16 cellular contexts compared by ENCODE assay signal in the genomic region with DNA sequence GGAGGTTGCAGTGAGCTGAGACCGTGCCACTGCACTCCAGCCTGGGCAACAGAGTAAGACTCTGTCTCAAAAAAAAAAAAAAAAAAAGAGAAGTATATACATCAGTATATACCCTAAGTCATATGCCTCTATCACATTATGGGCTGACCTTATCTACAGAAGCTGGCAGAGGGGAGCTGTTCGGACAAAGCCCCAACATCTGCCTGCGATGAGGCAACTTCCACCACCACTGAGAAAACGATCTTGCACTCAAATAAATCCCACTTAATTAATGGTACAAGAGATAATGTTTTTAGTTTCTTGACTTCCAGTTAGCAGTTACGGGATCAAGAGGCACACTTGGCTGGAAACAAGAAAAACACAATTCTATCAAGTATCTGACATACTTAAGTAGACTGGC. TPM values are rescaled to one million over a fixed set of nuclear protein-coding genes. Genes with fewer than 3 reads are reported as not detected.
A peak's percentile ranks its signal among the peaks of the same experiment; 100 is the strongest.
DNase-seq lines count a peak whose midpoint lies in the region; ATAC-seq and TF ChIP-seq lines count a peak whose summit lies in the region.
"Had no signal": no experiment of that assay in that cellular context is flagged by ENCODE, and none has a peak within 500 bp of the region (broad histone marks: within the 10 kb centered on the region; RNA-seq: fewer than 3 reads in every experiment).

No MANE protein-coding gene starts in this region.

- no peak overlapping the region for H3K9ac ChIP-seq in DND-41 (ENCODE audit: low read depth, low read length)

- H3K4me2 ChIP-seq in DND-41 (ENCODE audit: insufficient read depth, low read length) (peak overlapping the region; percentile 99; the same call in 1 of the 2 replicates), hepatocyte (peak overlapping the region; percentile 97)

- peak overlapping the region; percentile 86 for H3K4me3 ChIP-seq in ACC112 (ENCODE audit: low read depth, low read length)
- no peak overlapping the region for H3K4me3 ChIP-seq in DND-41 (ENCODE audit: low read depth in 1 of 2, low read length in 2 of 2)
- no peak overlapping the region for H3K4me3 ChIP-seq in hepatocyte
- H3K4me3 ChIP-seq in vagina = no peak overlapping the region
- H3K4me3 ChIP-seq in suprapubic skin = no peak overlapping the region

- TF ChIP-seq EP300 in suprapubic skin (IDR thresholded peaks at IDR 0.05) = no peak

- DNase-seq in DND-41 = no peak
- DNase-seq in hepatocyte (ENCODE audit: low spot score) = no peak
- DNase-seq in vagina (ENCODE audit: extremely low spot score in 2 of 2) = no peak
- no peak for DNase-seq in SIG-M5 treated with dmso at 0.1 percent for 504 hours (lab: John Stamatoyannopoulos, UW; ENCODE audit: unreplicated experiment)
- no peak for DNase-seq in GDM1 (lab: John Stamatoyannopoulos, UW)
- DNase-seq in suprapubic skin (ENCODE audit: low spot score in 2 of 2) = no peak
- DNase-seq: aorta; C1 segment of cervical spinal cord; hypothalamus; lower lobe of right lung; NCI-H187 treated with DMSO at 0.1 percent for 48 hours; NK-92 treated with Interleukin-12 subunit alpha and Interleukin-12 subunit beta, amount 100 ng/mL, for 24 hours; stimulated activated CD4-positive, alpha-beta T cell treated with anti-CD3 and anti-CD28 coated beads, Interleukin-1b, Interleukin-23, amount 100 ng/mL, for 48 hours had no signal

- 0 out of 2 replicates have a peak, but pooled peaks cover 6% of the 10 kb centered on the region for H4K20me1 ChIP-seq in DND-41 (ENCODE audit: insufficient read depth, low read length)
- no peaks in the 10 kb centered on the region for H4K20me1 ChIP-seq in hepatocyte (ENCODE audit: insufficient read depth, poor library complexity, severe bottlenecking)

- H2AFZ ChIP-seq in ACC112 (ENCODE audit: low read length, unreplicated experiment) (no peak overlapping the region), DND-41 (ENCODE audit: low read depth, low read length) (no peak overlapping the region), hepatocyte (no peak overlapping the region)

- WGBS in hepatocyte (ENCODE audit: low lambda C conversion rate, missing lambda C conversion rate) = 90% methylated on average over 5 of the region's 5 CpGs
- 85% methylated on average over 5 of the region's 5 CpGs for whole genome bisulfite sequencing in suprapubic skin

- TF ChIP-seq POLR2A in vagina (IDR thresholded peaks at IDR 0.05) (no peak), suprapubic skin (IDR thresholded peaks at IDR 0.05) (no peak)

- peaks cover 11% of the 10 kb centered on the region for H3K36me3 ChIP-seq in ACC112 (ENCODE audit: insufficient read depth, low read length)
- H3K36me3 ChIP-seq in DND-41 (ENCODE audit: insufficient read depth, low read length) = peaks cover 15% of the 10 kb centered on the region
- H3K36me3 ChIP-seq in hepatocyte (replicated peaks; ENCODE audit: insufficient read depth, low read depth) = no peaks in the 10 kb centered on the region
- H3K36me3 ChIP-seq in vagina = peaks cover 0 to 4% of the 10 kb centered on the region in 2 donors
- peaks cover 14% of the 10 kb centered on the region for H3K36me3 ChIP-seq in suprapubic skin

- H3K9me3 ChIP-seq in DND-41 (ENCODE audit: insufficient read depth, low read length, severe bottlenecking) (no peaks in the 10 kb centered on the region), hepatocyte (ENCODE audit: low read depth) (no peaks in the 10 kb centered on the region), vagina (no peaks in the 10 kb centered on the region), suprapubic skin (no peaks in the 10 kb centered on the region)
- H3K9me3 ChIP-seq: lower lobe of right lung had no signal

- peaks cover 71% of the 10 kb centered on the region for H3K79me2 ChIP-seq in ACC112 (ENCODE audit: control insufficient read depth, insufficient read depth, low read length, unreplicated experiment)
- peaks cover 56% of the 10 kb centered on the region for H3K79me2 ChIP-seq in DND-41 (ENCODE audit: insufficient read depth, low read length)
- H3K79me2 ChIP-seq in hepatocyte = peaks cover 80% of the 10 kb centered on the region

- ATAC-seq in DND-41 (ENCODE audit: insufficient read depth, low read depth) = no peak
- ATAC-seq: lower lobe of right lung; stimulated activated effector memory CD8-positive, alpha-beta T cell treated with anti-CD3 and anti-CD28 coated beads, Interleukin-12 subunit alpha, Interleukin-12 subunit beta, amount 100 ng/mL, for 72 hours had no signal

- intact Hi-C loops in vagina (cut with DNase I) = no loop called here

- H3K27ac ChIP-seq in ACC112 (ENCODE audit: low read depth, low read length) (no peak overlapping the region), DND-41 (ENCODE audit: low read length) (no peak overlapping the region), VCaP (peak overlapping the region; percentile 95), hepatocyte (no peak overlapping the region), vagina (no peak overlapping the region), suprapubic skin (no peak overlapping the region)
- H3K27ac ChIP-seq: lower lobe of right lung had no signal

- H3K27me3 ChIP-seq in ACC112 (ENCODE audit: insufficient read depth, low read length) (no peaks in the 10 kb centered on the region), DND-41 (ENCODE audit: insufficient read depth, low read length, poor library complexity) (no peaks in the 10 kb centered on the region), hepatocyte (no peaks in the 10 kb centered on the region), vagina (no peaks in the 10 kb centered on the region), suprapubic skin (no peaks in the 10 kb centered on the region)

- TF ChIP-seq CTCF in DND-41 (IDR thresholded peaks at IDR 0.05; ENCODE audit: borderline replicate concordance, extremely low read depth, low read length, poor library complexity, severe bottlenecking) (no peak), VCaP (conservative IDR thresholded peaks at IDR 0.05) (no peak), hepatocyte (IDR thresholded peaks at IDR 0.05; ENCODE audit: poor library complexity) (no peak), vagina (IDR thresholded peaks at IDR 0.05) (no peak), suprapubic skin (IDR thresholded peaks at IDR 0.05) (no peak)

- no peaks in the 10 kb centered on the region for H3K9me2 ChIP-seq in hepatocyte (replicated peaks; ENCODE audit: insufficient read depth)

- H3K4me1 ChIP-seq in ACC112 (ENCODE audit: control insufficient read depth, insufficient read depth, low read length, unreplicated experiment) (peaks cover 17% of the 10 kb centered on the region), DND-41 (ENCODE audit: insufficient read depth, low read length) (peaks cover 35% of the 10 kb centered on the region), hepatocyte (ENCODE audit: insufficient read depth) (peaks cover 19% of the 10 kb centered on the region), vagina (peaks cover 54% of the 10 kb centered on the region), suprapubic skin (peaks cover 40% of the 10 kb centered on the region)

RNA-seq across cellular contexts. Expression of a gene that starts 2.2 kb away (rescaled TPM):
- total RNA-seq in hepatocyte (68.3 and 97.9 TPM in 2 replicates), vagina (29.7 TPM), suprapubic skin (10 to 100 TPM; 24.1 to 43.9 (median 28.7) TPM)
- polyA plus RNA-seq in hepatocyte = 79.9 and 89.2 TPM in 2 replicates

RNA-seq across cellular contexts. Expression of a gene that starts 2.5 kb away (rescaled TPM):
- total RNA-seq in hepatocyte (158 and 261 TPM in 2 replicates), vagina (68.5 TPM), suprapubic skin (100 to 1,000 TPM in 2 of 4 donors, 10 to 100 TPM in 2; 79.5 to 147 (median 104) TPM)
- polyA plus RNA-seq in hepatocyte = 219 and 242 TPM in 2 replicates

RNA-seq across cellular contexts. Expression of a gene that starts 17.5 kb away (rescaled TPM):
- 84.8 and 93.3 TPM in 2 replicates for total RNA-seq in hepatocyte
- polyA plus RNA-seq in hepatocyte = 82.6 and 91.1 TPM in 2 replicates
- 73.4 TPM for total RNA-seq in vagina
- total RNA-seq in suprapubic skin = 100 to 1,000 TPM in 3 of 4 donors, 10 to 100 TPM in 1; 76.8 to 127 (median 106) TPM

RNA-seq across cellular contexts. Expression of a gene that starts 17.6 kb away (rescaled TPM):
- 70.7 and 77.4 TPM in 2 replicates for total RNA-seq in hepatocyte
- 43.7 and 50.9 TPM in 2 replicates for polyA plus RNA-seq in hepatocyte
- total RNA-seq in vagina = 64.6 TPM
- 10 to 100 TPM; 71.0 to 93.6 (median 85.5) TPM for total RNA-seq in suprapubic skin
